In genomic region chr1:147084273-147085096, GRCh38 we compare ENCODE assay signal across 8 cellular contexts.
DNase-seq lines count a peak whose midpoint lies in the region; ATAC-seq and TF ChIP-seq lines count a peak whose summit lies in the region.

No MANE protein-coding gene starts in this region.

- ATAC-seq in HG03439 (IDR thresholded peaks at IDR 0.05; ENCODE audit: unreplicated experiment) (peak; percentile 79), natural killer cell (peak; percentile 71 to 76 (median 76))
- ATAC-seq in stimulated activated memory B cell treated with anti-CD40 and anti-IgM and Interleukin-4, amounts not matched to agents 10 μg/mL and 1 μg/mL and 100 μg/mL, for 72 hours: peak; percentile 90

- H3K27ac Mint-ChIP-seq in activated T-cell treated with anti-CD3 and anti-CD28 coated beads, Interleukin-2, amount 50 U/mL, for 24 hours: peak overlapping the region; percentile 100
- H3K27ac Mint-ChIP-seq in natural killer cell: peak overlapping the region; percentile 93 to 97
- peak overlapping the region; percentile 100 for H3K27ac Mint-ChIP-seq in stimulated activated memory B cell treated with anti-CD40 and anti-IgM and Interleukin-4, amounts not matched to agents 10 μg/mL and 1 μg/mL and 100 μg/mL, for 72 hours

- peaks cover 61% of the 10 kb centered on the region for H3K27me3 Mint-ChIP-seq in activated T-cell treated with anti-CD3 and anti-CD28 coated beads, Interleukin-2, amount 50 U/mL, for 24 hours
- peaks cover 45 to 64% of the 10 kb centered on the region in 2 donors for H3K27me3 Mint-ChIP-seq in natural killer cell (ENCODE audit: low read depth in 2 of 2)
- peaks cover 32% of the 10 kb centered on the region for H3K27me3 Mint-ChIP-seq in stimulated activated memory B cell treated with anti-CD40 and anti-IgM and Interleukin-4, amounts not matched to agents 10 μg/mL and 1 μg/mL and 100 μg/mL, for 72 hours

- peak; percentile 99 for TF ChIP-seq POLR2A in GM19099 (IDR thresholded peaks at IDR 0.05; ENCODE audit: extremely low read depth, insufficient read length, low read depth)

- peaks cover 4% of the 10 kb centered on the region for H3K36me3 Mint-ChIP-seq in activated T-cell treated with anti-CD3 and anti-CD28 coated beads, Interleukin-2, amount 50 U/mL, for 24 hours (ENCODE audit: low read depth)
- H3K36me3 Mint-ChIP-seq in natural killer cell: peaks cover 8% of the 10 kb centered on the region
- H3K36me3 Mint-ChIP-seq in stimulated activated memory B cell treated with anti-CD40 and anti-IgM and Interleukin-4, amounts not matched to agents 10 μg/mL and 1 μg/mL and 100 μg/mL, for 72 hours: no peaks in the 10 kb centered on the region

- peaks cover 49% of the 10 kb centered on the region for H3K4me1 Mint-ChIP-seq in activated T-cell treated with anti-CD3 and anti-CD28 coated beads, Interleukin-2, amount 50 U/mL, for 24 hours (ENCODE audit: low read depth)
- H3K4me1 Mint-ChIP-seq in natural killer cell: peaks cover 20 to 29% of the 10 kb centered on the region in 2 donors
- H3K4me1 Mint-ChIP-seq in stimulated activated memory B cell treated with anti-CD40 and anti-IgM and Interleukin-4, amounts not matched to agents 10 μg/mL and 1 μg/mL and 100 μg/mL, for 72 hours: peaks cover 43% of the 10 kb centered on the region

- DNase-seq in AG10803 (ENCODE audit: low read depth) (peak; percentile 58), NOMO-1 treated with dmso at 0.1 percent for 144 hours (lab: John Stamatoyannopoulos, UW; ENCODE audit: unreplicated experiment) (peak; percentile 48), fibroblast of mammary gland (ENCODE audit: low read depth) (peak; percentile 91), natural killer cell (peak; percentile 59)
- DNase-seq in activated T-cell treated with anti-CD3 and anti-CD28 coated beads, Interleukin-2, amount 50 U/mL, for 24 hours: peak; percentile 90

- peaks cover 4% of the 10 kb centered on the region for H3K9me3 Mint-ChIP-seq in activated T-cell treated with anti-CD3 and anti-CD28 coated beads, Interleukin-2, amount 50 U/mL, for 24 hours
- H3K9me3 Mint-ChIP-seq in natural killer cell: peaks cover 0 to 5% of the 10 kb centered on the region in 2 donors
- H3K9me3 Mint-ChIP-seq in stimulated activated memory B cell treated with anti-CD40 and anti-IgM and Interleukin-4, amounts not matched to agents 10 μg/mL and 1 μg/mL and 100 μg/mL, for 72 hours: no peaks in the 10 kb centered on the region

- peak overlapping the region; percentile 84 for H3K4me3 Mint-ChIP-seq in activated T-cell treated with anti-CD3 and anti-CD28 coated beads, Interleukin-2, amount 50 U/mL, for 24 hours
- peak overlapping the region; percentile 98 for H3K4me3 Mint-ChIP-seq in natural killer cell
- H3K4me3 Mint-ChIP-seq in stimulated activated memory B cell treated with anti-CD40 and anti-IgM and Interleukin-4, amounts not matched to agents 10 μg/mL and 1 μg/mL and 100 μg/mL, for 72 hours: peak overlapping the region; percentile 89

- H3K4me3 ChIP-seq in AG10803 (ENCODE audit: low read length) (peak overlapping the region; percentile 71), fibroblast of mammary gland (ENCODE audit: control insufficient read depth, low read depth, low read length) (peak overlapping the region; percentile 63)

- TF ChIP-seq CTCF in AG10803 (conservative IDR thresholded peaks at IDR 0.05; ENCODE audit: low read length) (no peak), fibroblast of mammary gland (conservative IDR thresholded peaks at IDR 0.05; ENCODE audit: control insufficient read depth, insufficient read depth, low read depth, low read length) (no peak), natural killer cell (IDR thresholded peaks at IDR 0.05) (no peak)

- intact Hi-C loops in natural killer cell (cut with micrococcal nuclease): no loop called here

Comparison
In these comparisons a context has a peak if more than half of its experiments do, and no peak if none do; other contexts are left out.
1. Peak in every context shown above with its lines: DNase-seq, ATAC-seq and H3K4me3 ChIP-seq.